ENCODE assay signal across 1 cellular context in the genomic region with DNA sequence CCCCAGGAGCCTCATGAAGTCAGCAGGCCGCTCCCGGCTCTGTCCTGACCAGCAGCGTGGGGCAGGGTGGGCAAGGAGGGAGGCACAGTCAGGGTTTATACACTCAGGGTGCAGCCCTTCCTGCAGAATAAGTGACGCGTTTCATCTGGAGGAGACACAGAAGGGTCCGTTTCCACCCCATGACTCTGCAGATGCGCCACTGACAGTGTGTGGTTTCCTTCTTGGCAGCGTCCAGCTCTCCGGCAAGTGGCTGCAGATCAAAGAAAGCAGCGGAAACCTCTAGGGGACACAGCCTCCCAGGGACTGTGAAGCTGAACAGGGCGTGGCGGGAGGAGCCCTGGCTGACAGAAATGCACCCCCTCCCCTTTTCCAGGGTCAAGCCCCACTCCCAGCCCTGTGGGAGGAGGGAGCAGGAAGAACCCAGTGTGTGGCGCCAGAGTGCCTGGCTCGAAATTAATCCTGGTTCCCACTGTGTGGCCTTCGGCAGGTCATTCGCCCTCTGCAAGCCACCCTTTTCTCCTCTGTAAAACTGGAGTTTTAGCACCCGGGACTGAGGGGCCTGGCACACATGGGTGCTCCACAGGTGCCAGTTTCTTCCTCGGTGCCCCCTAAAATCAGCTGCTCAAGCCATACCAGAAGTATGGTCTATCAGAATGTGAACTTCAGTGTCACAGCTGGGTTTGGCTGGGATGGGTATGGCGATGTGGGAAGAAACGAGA.
TF ChIP-seq lines count a peak whose summit lies in the region.

No MANE protein-coding gene starts in this region.

TF ChIP-seq in HepG2, 621 proteins besides CTCF, POLR2A, EP300 and RAD21 (continued from another document and continues in another):
- TF ChIP-seq, protein P1, sequence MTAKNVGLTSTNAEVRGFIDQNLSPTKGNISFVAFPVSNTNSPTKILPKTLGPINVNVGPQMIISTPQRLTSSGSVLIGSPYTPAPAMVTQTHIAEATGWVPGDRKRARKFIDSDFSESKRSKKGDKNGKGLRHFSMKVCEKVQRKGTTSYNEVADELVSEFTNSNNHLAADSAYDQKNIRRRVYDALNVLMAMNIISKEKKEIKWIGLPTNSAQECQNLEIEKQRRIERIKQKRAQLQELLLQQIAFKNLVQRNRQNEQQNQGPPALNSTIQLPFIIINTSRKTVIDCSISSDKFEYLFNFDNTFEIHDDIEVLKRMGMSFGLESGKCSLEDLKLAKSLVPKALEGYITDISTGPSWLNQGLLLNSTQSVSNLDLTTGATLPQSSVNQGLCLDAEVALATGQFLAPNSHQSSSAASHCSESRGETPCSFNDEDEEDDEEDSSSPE (CRISPR knock-in tag; IDR thresholded peaks at IDR 0.05), result peak; percentile 54
- TF ChIP-seq HNRNPL (IDR thresholded peaks at IDR 0.05; ENCODE audit: low read depth, low read length) (peak; percentile 72; the same call in 1 of the 2 replicates), SRSF4 (IDR thresholded peaks at IDR 0.05; ENCODE audit: low read depth, low read length, poor library complexity, severe bottlenecking) (no peak), ZNF614 (CRISPR knock-in tag; IDR thresholded peaks at IDR 0.05; ENCODE audit: borderline replicate concordance) (0 out of 2 replicates have a peak, but pooled peaks have one; percentile 21), TSC22D2 (CRISPR knock-in tag; IDR thresholded peaks at IDR 0.05; ENCODE audit: borderline replicate concordance) (no peak), KDM4B (CRISPR knock-in tag; IDR thresholded peaks at IDR 0.05) (peak; percentile 63; the same call in 1 of the 2 replicates), SP140L (CRISPR knock-in tag; IDR thresholded peaks at IDR 0.05; ENCODE audit: borderline replicate concordance) (no peak), KLF12 (CRISPR knock-in tag; IDR thresholded peaks at IDR 0.05; ENCODE audit: borderline replicate concordance) (peak; percentile 86; the same call in 1 of the 2 replicates), DNMT3B (CRISPR knock-in tag; conservative IDR thresholded peaks at IDR 0.05) (no peak), KAT7 (CRISPR knock-in tag; IDR thresholded peaks at IDR 0.05; ENCODE audit: borderline replicate concordance) (no peak), RFXANK (CRISPR knock-in tag; IDR thresholded peaks at IDR 0.05) (no peak), FOXP1 (IDR thresholded peaks at IDR 0.05) (no peak), FOXP1 (CRISPR knock-in tag; IDR thresholded peaks at IDR 0.05) (peak; percentile 20; the same call in 1 of the 2 replicates), MEIS1 (CRISPR knock-in tag; IDR thresholded peaks at IDR 0.05; ENCODE audit: borderline replicate concordance) (peak; percentile 88), ZNF564 (CRISPR knock-in tag; IDR thresholded peaks at IDR 0.05) (0 out of 2 replicates have a peak, but pooled peaks have one; percentile 26), STAG1 (CRISPR knock-in tag; IDR thresholded peaks at IDR 0.05) (peak; percentile 81), ZNF501 (CRISPR knock-in tag; IDR thresholded peaks at IDR 0.05) (peak; percentile 46), ZEB1 (IDR thresholded peaks at IDR 0.05; ENCODE audit: insufficient replicate concordance, low read depth) (no peak), RBAK (CRISPR knock-in tag; IDR thresholded peaks at IDR 0.05) (no peak), HIVEP1 (CRISPR knock-in tag; IDR thresholded peaks at IDR 0.05) (peak; percentile 55; the same call in 1 of the 2 replicates), ZNF772 (CRISPR knock-in tag; IDR thresholded peaks at IDR 0.05) (no peak; the same call in none of the 2 replicates), MED8 (CRISPR knock-in tag; IDR thresholded peaks at IDR 0.05; ENCODE audit: insufficient replicate concordance) (no peak), MEF2D (CRISPR knock-in tag; IDR thresholded peaks at IDR 0.05) (no peak), SOX6 (IDR thresholded peaks at IDR 0.05) (no peak), SOX6 (CRISPR knock-in tag; IDR thresholded peaks at IDR 0.05) (peak; percentile 77), GABPB1 (CRISPR knock-in tag; IDR thresholded peaks at IDR 0.05) (peak; percentile 57; the same call in 1 of the 2 replicates), CBFB (CRISPR knock-in tag; IDR thresholded peaks at IDR 0.05) (peak; percentile 60; the same call in 1 of the 2 replicates)
- TF ChIP-seq, protein P2, sequence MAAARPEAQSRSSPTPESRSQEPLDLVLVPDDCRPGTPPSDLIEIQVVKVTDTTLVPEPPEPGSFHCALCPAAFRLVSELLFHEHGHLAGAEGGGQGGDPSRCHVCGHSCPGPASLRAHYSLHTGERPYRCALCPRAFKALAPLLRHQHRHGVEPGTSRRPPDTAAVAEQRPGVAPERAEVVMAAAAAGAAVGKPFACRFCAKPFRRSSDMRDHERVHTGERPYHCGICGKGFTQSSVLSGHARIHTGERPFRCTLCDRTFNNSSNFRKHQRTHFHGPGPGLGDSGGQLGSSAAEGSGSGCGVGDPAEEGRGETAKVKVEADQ (CRISPR knock-in tag; IDR thresholded peaks at IDR 0.05; ENCODE audit: borderline replicate concordance), result no peak
- TF ChIP-seq, protein P3, sequence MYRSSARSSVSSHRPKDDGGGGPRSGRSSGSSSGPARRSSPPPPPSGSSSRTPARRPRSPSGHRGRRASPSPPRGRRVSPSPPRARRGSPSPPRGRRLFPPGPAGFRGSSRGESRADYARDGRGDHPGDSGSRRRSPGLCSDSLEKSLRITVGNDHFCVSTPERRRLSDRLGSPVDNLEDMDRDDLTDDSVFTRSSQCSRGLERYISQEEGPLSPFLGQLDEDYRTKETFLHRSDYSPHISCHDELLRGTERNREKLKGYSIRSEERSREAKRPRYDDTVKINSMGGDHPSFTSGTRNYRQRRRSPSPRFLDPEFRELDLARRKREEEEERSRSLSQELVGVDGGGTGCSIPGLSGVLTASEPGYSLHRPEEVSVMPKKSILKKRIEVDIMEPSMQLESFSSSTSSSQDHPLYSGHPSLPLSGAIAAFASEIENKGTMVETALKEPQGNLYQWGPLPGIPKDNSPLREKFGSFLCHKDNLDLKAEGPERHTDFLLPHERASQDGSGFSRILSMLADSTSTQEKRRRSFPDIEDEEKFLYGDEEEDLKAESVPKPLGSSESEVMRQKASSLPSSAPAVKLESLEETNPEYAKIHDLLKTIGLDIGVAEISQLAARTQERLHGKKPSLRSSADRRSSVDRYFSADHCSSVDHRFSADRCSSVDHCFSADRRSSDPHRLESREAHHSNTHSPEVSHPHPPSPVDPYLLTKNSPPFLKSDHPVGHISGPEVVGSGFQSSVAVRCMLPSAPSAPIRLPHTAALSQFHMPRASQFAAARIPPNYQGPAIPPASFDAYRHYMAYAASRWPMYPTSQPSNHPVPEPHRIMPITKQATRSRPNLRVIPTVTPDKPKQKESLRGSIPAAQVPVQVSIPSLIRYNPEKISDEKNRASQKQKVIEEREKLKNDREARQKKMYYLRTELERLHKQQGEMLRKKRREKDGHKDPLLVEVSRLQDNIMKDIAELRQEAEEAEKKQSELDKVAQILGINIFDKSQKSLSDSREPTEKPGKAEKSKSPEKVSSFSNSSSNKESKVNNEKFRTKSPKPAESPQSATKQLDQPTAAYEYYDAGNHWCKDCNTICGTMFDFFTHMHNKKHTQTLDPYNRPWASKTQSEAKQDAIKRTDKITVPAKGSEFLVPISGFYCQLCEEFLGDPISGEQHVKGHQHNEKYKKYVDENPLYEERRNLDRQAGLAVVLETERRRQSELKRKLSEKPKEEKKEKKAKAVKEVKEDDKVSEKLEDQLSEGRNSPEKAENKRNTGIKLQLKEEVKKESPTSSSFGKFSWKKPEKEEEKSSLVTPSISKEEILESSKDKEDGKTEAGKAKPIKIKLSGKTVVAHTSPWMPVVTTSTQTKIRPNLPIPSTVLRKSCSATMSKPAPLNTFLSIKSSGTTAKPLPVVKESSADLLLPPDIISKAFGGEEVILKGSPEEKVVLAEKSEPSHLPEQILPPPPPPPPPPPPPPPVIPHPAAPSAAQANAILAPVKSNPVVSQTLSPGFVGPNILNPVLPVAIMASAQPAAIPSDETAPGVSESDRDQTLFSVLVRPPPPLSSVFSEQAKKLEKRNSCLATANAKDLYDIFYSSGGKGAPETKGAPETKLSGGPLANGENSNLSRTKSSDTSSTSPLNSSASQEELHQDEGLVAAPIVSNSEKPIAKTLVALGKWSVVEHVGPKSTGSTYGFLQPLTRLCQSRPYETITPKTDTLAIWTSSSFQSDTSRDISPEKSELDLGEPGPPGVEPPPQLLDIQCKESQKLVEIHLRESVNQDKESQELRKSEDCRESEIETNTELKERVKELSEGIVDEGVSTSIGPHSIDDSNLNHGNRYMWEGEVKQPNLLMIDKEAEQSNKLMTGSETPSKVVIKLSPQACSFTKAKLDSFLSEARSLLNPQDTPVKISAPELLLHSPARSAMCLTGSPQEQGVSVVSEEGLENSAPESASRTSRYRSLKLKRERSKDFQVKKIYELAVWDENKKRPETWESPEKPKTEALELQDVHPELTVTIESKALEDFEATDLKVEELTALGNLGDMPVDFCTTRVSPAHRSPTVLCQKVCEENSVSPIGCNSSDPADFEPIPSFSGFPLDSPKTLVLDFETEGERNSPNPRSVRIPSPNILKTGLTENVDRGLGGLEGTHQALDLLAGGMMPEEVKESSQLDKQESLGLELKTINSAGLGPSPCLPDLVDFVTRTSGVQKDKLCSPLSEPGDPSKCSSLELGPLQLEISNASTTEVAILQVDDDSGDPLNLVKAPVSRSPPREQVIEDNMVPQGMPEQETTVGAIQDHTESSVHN (CRISPR knock-in tag; IDR thresholded peaks at IDR 0.05), result peak; percentile 61; the same call in 1 of the 2 replicates
- TF ChIP-seq, protein P4, sequence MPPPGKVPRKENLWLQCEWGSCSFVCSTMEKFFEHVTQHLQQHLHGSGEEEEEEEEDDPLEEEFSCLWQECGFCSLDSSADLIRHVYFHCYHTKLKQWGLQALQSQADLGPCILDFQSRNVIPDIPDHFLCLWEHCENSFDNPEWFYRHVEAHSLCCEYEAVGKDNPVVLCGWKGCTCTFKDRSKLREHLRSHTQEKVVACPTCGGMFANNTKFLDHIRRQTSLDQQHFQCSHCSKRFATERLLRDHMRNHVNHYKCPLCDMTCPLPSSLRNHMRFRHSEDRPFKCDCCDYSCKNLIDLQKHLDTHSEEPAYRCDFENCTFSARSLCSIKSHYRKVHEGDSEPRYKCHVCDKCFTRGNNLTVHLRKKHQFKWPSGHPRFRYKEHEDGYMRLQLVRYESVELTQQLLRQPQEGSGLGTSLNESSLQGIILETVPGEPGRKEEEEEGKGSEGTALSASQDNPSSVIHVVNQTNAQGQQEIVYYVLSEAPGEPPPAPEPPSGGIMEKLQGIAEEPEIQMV (CRISPR knock-in tag; IDR thresholded peaks at IDR 0.05; ENCODE audit: low read depth), result 0 out of 2 replicates have a peak, but pooled peaks have one; percentile 41
- TF ChIP-seq, protein P5, sequence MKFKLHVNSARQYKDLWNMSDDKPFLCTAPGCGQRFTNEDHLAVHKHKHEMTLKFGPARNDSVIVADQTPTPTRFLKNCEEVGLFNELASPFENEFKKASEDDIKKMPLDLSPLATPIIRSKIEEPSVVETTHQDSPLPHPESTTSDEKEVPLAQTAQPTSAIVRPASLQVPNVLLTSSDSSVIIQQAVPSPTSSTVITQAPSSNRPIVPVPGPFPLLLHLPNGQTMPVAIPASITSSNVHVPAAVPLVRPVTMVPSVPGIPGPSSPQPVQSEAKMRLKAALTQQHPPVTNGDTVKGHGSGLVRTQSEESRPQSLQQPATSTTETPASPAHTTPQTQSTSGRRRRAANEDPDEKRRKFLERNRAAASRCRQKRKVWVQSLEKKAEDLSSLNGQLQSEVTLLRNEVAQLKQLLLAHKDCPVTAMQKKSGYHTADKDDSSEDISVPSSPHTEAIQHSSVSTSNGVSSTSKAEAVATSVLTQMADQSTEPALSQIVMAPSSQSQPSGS (CRISPR knock-in tag; IDR thresholded peaks at IDR 0.05), result peak; percentile 56; the same call in 1 of the 2 replicates
- TF ChIP-seq, protein P6, sequence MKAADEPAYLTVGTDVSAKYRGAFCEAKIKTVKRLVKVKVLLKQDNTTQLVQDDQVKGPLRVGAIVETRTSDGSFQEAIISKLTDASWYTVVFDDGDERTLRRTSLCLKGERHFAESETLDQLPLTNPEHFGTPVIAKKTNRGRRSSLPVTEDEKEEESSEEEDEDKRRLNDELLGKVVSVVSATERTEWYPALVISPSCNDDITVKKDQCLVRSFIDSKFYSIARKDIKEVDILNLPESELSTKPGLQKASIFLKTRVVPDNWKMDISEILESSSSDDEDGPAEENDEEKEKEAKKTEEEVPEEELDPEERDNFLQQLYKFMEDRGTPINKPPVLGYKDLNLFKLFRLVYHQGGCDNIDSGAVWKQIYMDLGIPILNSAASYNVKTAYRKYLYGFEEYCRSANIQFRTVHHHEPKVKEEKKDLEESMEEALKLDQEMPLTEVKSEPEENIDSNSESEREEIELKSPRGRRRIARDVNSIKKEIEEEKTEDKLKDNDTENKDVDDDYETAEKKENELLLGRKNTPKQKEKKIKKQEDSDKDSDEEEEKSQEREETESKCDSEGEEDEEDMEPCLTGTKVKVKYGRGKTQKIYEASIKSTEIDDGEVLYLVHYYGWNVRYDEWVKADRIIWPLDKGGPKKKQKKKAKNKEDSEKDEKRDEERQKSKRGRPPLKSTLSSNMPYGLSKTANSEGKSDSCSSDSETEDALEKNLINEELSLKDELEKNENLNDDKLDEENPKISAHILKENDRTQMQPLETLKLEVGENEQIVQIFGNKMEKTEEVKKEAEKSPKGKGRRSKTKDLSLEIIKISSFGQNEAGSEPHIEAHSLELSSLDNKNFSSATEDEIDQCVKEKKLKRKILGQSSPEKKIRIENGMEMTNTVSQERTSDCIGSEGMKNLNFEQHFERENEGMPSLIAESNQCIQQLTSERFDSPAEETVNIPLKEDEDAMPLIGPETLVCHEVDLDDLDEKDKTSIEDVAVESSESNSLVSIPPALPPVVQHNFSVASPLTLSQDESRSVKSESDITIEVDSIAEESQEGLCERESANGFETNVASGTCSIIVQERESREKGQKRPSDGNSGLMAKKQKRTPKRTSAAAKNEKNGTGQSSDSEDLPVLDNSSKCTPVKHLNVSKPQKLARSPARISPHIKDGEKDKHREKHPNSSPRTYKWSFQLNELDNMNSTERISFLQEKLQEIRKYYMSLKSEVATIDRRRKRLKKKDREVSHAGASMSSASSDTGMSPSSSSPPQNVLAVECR (CRISPR knock-in tag; IDR thresholded peaks at IDR 0.05; ENCODE audit: borderline replicate concordance), result peak; percentile 71; the same call in 1 of the 2 replicates
- TF ChIP-seq, protein P7, sequence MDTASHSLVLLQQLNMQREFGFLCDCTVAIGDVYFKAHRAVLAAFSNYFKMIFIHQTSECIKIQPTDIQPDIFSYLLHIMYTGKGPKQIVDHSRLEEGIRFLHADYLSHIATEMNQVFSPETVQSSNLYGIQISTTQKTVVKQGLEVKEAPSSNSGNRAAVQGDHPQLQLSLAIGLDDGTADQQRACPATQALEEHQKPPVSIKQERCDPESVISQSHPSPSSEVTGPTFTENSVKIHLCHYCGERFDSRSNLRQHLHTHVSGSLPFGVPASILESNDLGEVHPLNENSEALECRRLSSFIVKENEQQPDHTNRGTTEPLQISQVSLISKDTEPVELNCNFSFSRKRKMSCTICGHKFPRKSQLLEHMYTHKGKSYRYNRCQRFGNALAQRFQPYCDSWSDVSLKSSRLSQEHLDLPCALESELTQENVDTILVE (CRISPR knock-in tag; IDR thresholded peaks at IDR 0.05), result peak; percentile 79
- TF ChIP-seq, protein P8, sequence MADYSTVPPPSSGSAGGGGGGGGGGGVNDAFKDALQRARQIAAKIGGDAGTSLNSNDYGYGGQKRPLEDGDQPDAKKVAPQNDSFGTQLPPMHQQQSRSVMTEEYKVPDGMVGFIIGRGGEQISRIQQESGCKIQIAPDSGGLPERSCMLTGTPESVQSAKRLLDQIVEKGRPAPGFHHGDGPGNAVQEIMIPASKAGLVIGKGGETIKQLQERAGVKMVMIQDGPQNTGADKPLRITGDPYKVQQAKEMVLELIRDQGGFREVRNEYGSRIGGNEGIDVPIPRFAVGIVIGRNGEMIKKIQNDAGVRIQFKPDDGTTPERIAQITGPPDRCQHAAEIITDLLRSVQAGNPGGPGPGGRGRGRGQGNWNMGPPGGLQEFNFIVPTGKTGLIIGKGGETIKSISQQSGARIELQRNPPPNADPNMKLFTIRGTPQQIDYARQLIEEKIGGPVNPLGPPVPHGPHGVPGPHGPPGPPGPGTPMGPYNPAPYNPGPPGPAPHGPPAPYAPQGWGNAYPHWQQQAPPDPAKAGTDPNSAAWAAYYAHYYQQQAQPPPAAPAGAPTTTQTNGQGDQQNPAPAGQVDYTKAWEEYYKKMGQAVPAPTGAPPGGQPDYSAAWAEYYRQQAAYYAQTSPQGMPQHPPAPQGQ (CRISPR knock-in tag; IDR thresholded peaks at IDR 0.05; ENCODE audit: borderline replicate concordance), result no peak
